13 cellular contexts compared by ENCODE assay signal in genomic region chr5:68762201-68762600, GRCh38.
A peak's percentile ranks its signal among the peaks of the same experiment; 100 is the strongest.
DNase-seq lines count a peak whose midpoint lies in the region; ATAC-seq lines count a peak whose summit lies in the region.
"Had no signal": no experiment of that assay in that cellular context is flagged by ENCODE, and none has a peak within 500 bp of the region (broad histone marks: within the 10 kb centered on the region; RNA-seq: fewer than 3 reads in every experiment).

No MANE protein-coding gene starts in this region.

- peak; percentile 37 for ATAC-seq in esophagus mucosa
- ATAC-seq: HepG2 had no signal

- peak; percentile 17 for DNase-seq in EL
- peak; percentile 49 for DNase-seq in RPMI7951 (ENCODE audit: low read depth)
- peak; percentile 37 for DNase-seq in renal cortical epithelial cell (ENCODE audit: low read depth)
- no peak for DNase-seq in NOMO-1 treated with dmso at 0.1 percent for 144 hours (lab: John Stamatoyannopoulos, UW; ENCODE audit: unreplicated experiment)
- no peak for DNase-seq in stimulated activated CD4-positive, alpha-beta T cell treated with anti-CD3 and anti-CD28 coated beads, Interleukin-4, amount 100 ng/mL, for 24 hours
- no peak for DNase-seq in COLO668 (lab: John Stamatoyannopoulos, UW; ENCODE audit: unreplicated experiment)
- DNase-seq: ACHN; Calu3; CD4-positive, CD25-positive, alpha-beta regulatory T cell; DMS 273 treated with DMSO at 0.1 percent for 48 hours; GDM1 had no signal

Comparison
In these comparisons a context has a peak if more than half of its experiments do, and no peak if none do; other contexts are left out.
1. DNase-seq: peak in EL (single experiment), RPMI7951 (single experiment) and renal cortical epithelial cell (single experiment); none in NOMO-1 treated with dmso at 0.1 percent for 144 hours (single experiment), stimulated activated CD4-positive, alpha-beta T cell treated with anti-CD3 and anti-CD28 coated beads, Interleukin-4, amount 100 ng/mL, for 24 hours (single experiment) and COLO668 (single experiment).